Comparison of ENCODE assay signal across 9 cellular contexts in genomic region chr7:150451833-150452431, GRCh38. TPM values are rescaled to one million over a fixed set of nuclear protein-coding genes. Genes with fewer than 3 reads are reported as not detected.
A peak's percentile ranks its signal among the peaks of the same experiment; 100 is the strongest.
DNase-seq lines count a peak whose midpoint lies in the region; ATAC-seq lines count a peak whose summit lies in the region.
"Had no signal": no experiment of that assay in that cellular context is flagged by ENCODE, and none has a peak within 500 bp of the region (broad histone marks: within the 10 kb centered on the region; RNA-seq: fewer than 3 reads in every experiment).

No MANE protein-coding gene starts in this region.

- H3K36me3 ChIP-seq in thymus (ENCODE audit: control insufficient read depth, insufficient read depth) = no peaks in the 10 kb centered on the region

- H3K9me3 ChIP-seq in mononuclear cell (ENCODE audit: low read depth, low read length) = no peaks in the 10 kb centered on the region
- H3K9me3 ChIP-seq in thymus (ENCODE audit: control insufficient read depth) = no peaks in the 10 kb centered on the region

- peaks cover 4% of the 10 kb centered on the region for H3K9me3 Mint-ChIP-seq in activated naive CD8-positive, alpha-beta T cell (ENCODE audit: low read depth)

- 17% methylated on average over 8 of the region's 8 CpGs for WGBS in thymus

- H3K4me1 ChIP-seq in mononuclear cell (ENCODE audit: insufficient read depth, low read length) = peaks cover 66% of the 10 kb centered on the region
- H3K4me1 ChIP-seq in thymus (ENCODE audit: control insufficient read depth, insufficient read depth, low read length) = no peaks in the 10 kb centered on the region

- peak overlapping the region; percentile 92 for H3K4me3 ChIP-seq in mononuclear cell (ENCODE audit: low read length)
- peak overlapping the region; percentile 44 for H3K4me3 ChIP-seq in thymus (ENCODE audit: low read length)

- peaks cover 18% of the 10 kb centered on the region for H3K36me3 Mint-ChIP-seq in activated naive CD8-positive, alpha-beta T cell

- no peak for ATAC-seq in GM18498 (IDR thresholded peaks at IDR 0.05; ENCODE audit: unreplicated experiment)
- ATAC-seq in HG02840 (IDR thresholded peaks at IDR 0.05; ENCODE audit: low FRiP score, unreplicated experiment) = no peak

- H3K4me3 Mint-ChIP-seq in activated naive CD8-positive, alpha-beta T cell = peak overlapping the region; percentile 99

- H3K27ac ChIP-seq in thymus (ENCODE audit: low read depth) = peak overlapping the region; percentile 82
- H3K27ac ChIP-seq: HL-60 had no signal

- peak overlapping the region; percentile 99 for H3K27ac Mint-ChIP-seq in activated naive CD8-positive, alpha-beta T cell

- H3K27me3 ChIP-seq in mononuclear cell (ENCODE audit: insufficient read depth, low read length) (no peaks in the 10 kb centered on the region), thymus (ENCODE audit: control insufficient read depth, insufficient read depth) (no peaks in the 10 kb centered on the region)

- DNase-seq in activated CD8-positive, alpha-beta memory T cell treated with anti-CD3 and anti-CD28 coated beads for 24 hours = peak; percentile 80
- no peak for DNase-seq in activated CD8-positive, alpha-beta memory T cell treated with anti-CD3 and anti-CD28 coated beads, Interleukin-2, amount 50 U/mL, for 48 hours
- DNase-seq in NCI-H187 treated with DMSO at 0.1 percent for 48 hours (lab: John Stamatoyannopoulos, UW) = no peak

- H3K4me1 Mint-ChIP-seq in activated naive CD8-positive, alpha-beta T cell (ENCODE audit: low read depth) = peaks cover 73% of the 10 kb centered on the region

- no peaks in the 10 kb centered on the region for H3K27me3 Mint-ChIP-seq in activated naive CD8-positive, alpha-beta T cell

RNA-seq across cellular contexts. Expression of gene GIMAP8, which starts 1.5 kb away (rescaled TPM):
- total RNA-seq in mononuclear cell = 4.2 TPM
- 7.9 TPM for polyA plus RNA-seq in thymus
